In the genomic region with DNA sequence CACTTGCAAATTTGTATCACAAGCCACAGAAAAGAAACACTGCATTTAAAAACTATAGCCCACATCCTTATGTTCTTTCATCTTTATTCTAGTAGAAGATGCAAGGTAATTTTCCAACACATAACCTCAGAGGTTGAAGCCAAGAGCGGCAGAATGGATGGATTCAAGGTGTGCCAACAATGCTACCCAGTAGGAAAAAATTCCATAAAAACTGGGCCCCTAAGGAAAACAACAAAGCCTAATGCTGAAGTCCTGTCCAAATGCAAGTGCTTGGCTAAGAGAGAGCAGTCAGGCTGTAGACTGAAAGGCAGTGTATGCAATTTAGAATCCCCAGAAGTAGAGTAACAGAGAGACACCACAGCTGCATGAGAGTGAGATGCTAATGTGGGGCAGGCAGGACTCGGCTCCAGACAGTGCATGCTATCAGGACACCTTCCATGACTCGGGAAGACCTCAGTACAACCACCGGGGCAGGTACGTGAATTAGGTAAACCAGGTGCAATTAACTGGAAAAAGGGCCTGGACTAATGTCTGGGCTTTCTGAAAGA, we compare ENCODE assay signal across 1 cellular context.
TF ChIP-seq lines count a peak whose summit lies in the region.

No MANE protein-coding gene starts in this region.

TF ChIP-seq in GM23338, 12 proteins besides CTCF, POLR2A, EP300 and RAD21 (continued from another document):
- TF ChIP-seq ZNF462 (CRISPR knock-in tag; IDR thresholded peaks at IDR 0.05) (no peak), CREB1 (CRISPR knock-in tag; IDR thresholded peaks at IDR 0.05; ENCODE audit: low read depth) (no peak), STAT1 (IDR thresholded peaks at IDR 0.05; ENCODE audit: unreplicated experiment) (no peak), ZNF114 (CRISPR knock-in tag; IDR thresholded peaks at IDR 0.05) (no peak), ZNF331 (CRISPR knock-in tag; IDR thresholded peaks at IDR 0.05; ENCODE audit: low read depth) (no peak), EZH2 (IDR thresholded peaks at IDR 0.05; ENCODE audit: low read depth, unreplicated experiment) (no peak), JUNB (IDR thresholded peaks at IDR 0.05; ENCODE audit: unreplicated experiment) (no peak), POLR2AphosphoS5 (IDR thresholded peaks at IDR 0.05; ENCODE audit: low read depth) (no peak), REST (IDR thresholded peaks at IDR 0.05; ENCODE audit: unreplicated experiment) (no peak)
TF ChIP-seq in GM23338: peak in this region for 0.
